In genomic region chr22:32802291-32802826, GRCh38 we compare ENCODE assay signal across 8 cellular contexts. TPM values are rescaled to one million over a fixed set of nuclear protein-coding genes. Genes with fewer than 3 reads are reported as not detected.
DNase-seq lines count a peak whose midpoint lies in the region; ATAC-seq, FAIRE-seq and TF ChIP-seq lines count a peak whose summit lies in the region.

No MANE protein-coding gene starts in this region.

- H3K27ac ChIP-seq in liver (ENCODE audit: low read depth in 1 of 2, low read length in 2 of 2) = peak overlapping the region in 1 of 2 donors; percentile 49

- ATAC-seq in stimulated activated naive B cell treated with anti-CD40 and anti-IgM and Interleukin-4, amounts not matched to agents 10 μg/mL and 1 μg/mL and 100 μg/mL, for 72 hours (replicated peaks) = no peak
- no peak for ATAC-seq in HG02938 (IDR thresholded peaks at IDR 0.05; ENCODE audit: unreplicated experiment)

- peak overlapping the region; percentile 48 to 68 for H3K9ac ChIP-seq in liver (ENCODE audit: low read depth in 1 of 2, low read length in 2 of 2)

- peaks cover 8 to 14% of the 10 kb centered on the region in 2 donors for H3K4me1 Mint-ChIP-seq in stimulated activated naive B cell treated with anti-CD40 and anti-IgM and Interleukin-4, amounts not matched to agents 10 μg/mL and 1 μg/mL and 100 μg/mL, for 72 hours

- no peaks in the 10 kb centered on the region for H3K9me3 ChIP-seq in liver (ENCODE audit: control insufficient read depth in 4 of 4, low read length in 3 of 4)

- H3K36me3 Mint-ChIP-seq in stimulated activated naive B cell treated with anti-CD40 and anti-IgM and Interleukin-4, amounts not matched to agents 10 μg/mL and 1 μg/mL and 100 μg/mL, for 72 hours = no peaks in the 10 kb centered on the region

- no peaks in the 10 kb centered on the region for H3K36me3 ChIP-seq in bronchial epithelial cell (ENCODE audit: control insufficient read depth, insufficient read depth, low read length)
- H3K36me3 ChIP-seq in liver (ENCODE audit: control insufficient read depth in 4 of 4, insufficient read depth in 3 of 4, low read depth in 1 of 4, low read length in 3 of 4) = no peaks in the 10 kb centered on the region

- H3K27me3 ChIP-seq in bronchial epithelial cell (ENCODE audit: control insufficient read depth, insufficient read depth, low read length) = peaks cover 2% of the 10 kb centered on the region
- no peaks in the 10 kb centered on the region for H3K27me3 ChIP-seq in liver (ENCODE audit: control insufficient read depth in 4 of 4, insufficient read depth in 4 of 4, low read length in 3 of 4)

- no peak for DNase-seq in HEK293T (ENCODE audit: extremely low spot score)
- DNase-seq in bronchial epithelial cell (ENCODE audit: low read depth) = no peak
- no peak for DNase-seq in stimulated activated naive B cell treated with anti-CD40 and anti-IgM and Interleukin-4, amounts not matched to agents 10 μg/mL and 1 μg/mL and 100 μg/mL, for 72 hours
- no peak for DNase-seq in GOT3 (lab: John Stamatoyannopoulos, UW)
- DNase-seq in posterior cingulate gyrus = no peak
- no peak for DNase-seq in urothelium cell line (ENCODE audit: low spot score)

- peaks cover 66 to 74% of the 10 kb centered on the region in 2 donors for H3K27me3 Mint-ChIP-seq in stimulated activated naive B cell treated with anti-CD40 and anti-IgM and Interleukin-4, amounts not matched to agents 10 μg/mL and 1 μg/mL and 100 μg/mL, for 72 hours

- WGBS in liver = 6% methylated on average over 12 of the region's 12 CpGs

- no peak for TF ChIP-seq CTCF in bronchial epithelial cell (IDR thresholded peaks at IDR 0.05; ENCODE audit: insufficient read depth, low read length, severe bottlenecking)
- TF ChIP-seq CTCF in liver (IDR thresholded peaks at IDR 0.05; ENCODE audit: low read depth, low read length, missing input control) = no peak

- H3K4me3 ChIP-seq in bronchial epithelial cell (ENCODE audit: low read depth, low read length) (peak overlapping the region; percentile 64), liver (ENCODE audit: low read depth in 1 of 3, low read length in 3 of 3) (peak overlapping the region; percentile 61 to 76 (median 66))

- intact Hi-C loops in posterior cingulate gyrus (cut with DNase I) = no loop called here

- no peak for TF ChIP-seq RAD21 in liver (IDR thresholded peaks at IDR 0.05)

- H3K4me3 Mint-ChIP-seq in stimulated activated naive B cell treated with anti-CD40 and anti-IgM and Interleukin-4, amounts not matched to agents 10 μg/mL and 1 μg/mL and 100 μg/mL, for 72 hours = peak overlapping the region; percentile 62 to 68

- CTCF ChIA-PET in HEK293T (lab: Yijun Ruan, JAX) = interaction anchor here (0.6 kb wide), 1 partner anchor 1258 kb away, joined by 3 read pairs; no protein-coding TSS in a partner anchor

- no peaks in the 10 kb centered on the region for H3K9me3 Mint-ChIP-seq in stimulated activated naive B cell treated with anti-CD40 and anti-IgM and Interleukin-4, amounts not matched to agents 10 μg/mL and 1 μg/mL and 100 μg/mL, for 72 hours

- no peak for FAIRE-seq in bronchial epithelial cell (lab: Jason Lieb, UNC)
- no peak for FAIRE-seq in urothelium cell line (lab: Jason Lieb, UNC)

- POLR2A ChIA-PET in HEK293T (lab: Yijun Ruan, JAX) = interaction anchor here (1.1 to 3.3 kb wide), 2 partner anchors 9 to 268 kb away, joined by 4 to 19 read pairs; no protein-coding TSS in a partner anchor

- H3K27ac Mint-ChIP-seq in stimulated activated naive B cell treated with anti-CD40 and anti-IgM and Interleukin-4, amounts not matched to agents 10 μg/mL and 1 μg/mL and 100 μg/mL, for 72 hours = no peak overlapping the region

- peaks cover 0 to 33% (median 19%) of the 10 kb centered on the region in 4 donors for H3K4me1 ChIP-seq in liver (ENCODE audit: control insufficient read depth in 4 of 4, insufficient read depth in 4 of 4, low read length in 3 of 4)

TF ChIP-seq in HEK293T, 16 proteins besides CTCF, POLR2A, EP300 and RAD21:
- TF ChIP-seq L3MBTL2 (conservative IDR thresholded peaks at IDR 0.05) (0 out of 2 replicates have a peak, but pooled peaks have one; percentile 22), PKNOX1 (IDR thresholded peaks at IDR 0.05) (no peak)

TF ChIP-seq in liver, 16 proteins besides CTCF, POLR2A, EP300 and RAD21:
- TF ChIP-seq FOXA1 (IDR thresholded peaks at IDR 0.05) (no peak), TAF1 (conservative IDR thresholded peaks at IDR 0.05) (no peak), HNF4G (IDR thresholded peaks at IDR 0.05) (no peak), EGR1 (IDR thresholded peaks at IDR 0.05; ENCODE audit: low read depth in 2 of 2) (no peak), REST (IDR thresholded peaks at IDR 0.05) (no peak), HNF4A (conservative IDR thresholded peaks at IDR 0.05) (no peak), GABPA (IDR thresholded peaks at IDR 0.05 in 1 of 2, conservative IDR thresholded peaks at IDR 0.05 in 1 of 2) (no peak), SP1 (IDR thresholded peaks at IDR 0.05) (no peak), NR2F2 (IDR thresholded peaks at IDR 0.05) (no peak), FOXA2 (IDR thresholded peaks at IDR 0.05) (no peak), YY1 (IDR thresholded peaks at IDR 0.05) (no peak), JUND (IDR thresholded peaks at IDR 0.05) (no peak), RXRA (IDR thresholded peaks at IDR 0.05) (no peak)
- TF ChIP-seq, protein P1, sequence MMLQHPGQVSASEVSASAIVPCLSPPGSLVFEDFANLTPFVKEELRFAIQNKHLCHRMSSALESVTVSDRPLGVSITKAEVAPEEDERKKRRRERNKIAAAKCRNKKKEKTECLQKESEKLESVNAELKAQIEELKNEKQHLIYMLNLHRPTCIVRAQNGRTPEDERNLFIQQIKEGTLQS (IDR thresholded peaks at IDR 0.05) = no peak
- TF ChIP-seq, protein P2, sequence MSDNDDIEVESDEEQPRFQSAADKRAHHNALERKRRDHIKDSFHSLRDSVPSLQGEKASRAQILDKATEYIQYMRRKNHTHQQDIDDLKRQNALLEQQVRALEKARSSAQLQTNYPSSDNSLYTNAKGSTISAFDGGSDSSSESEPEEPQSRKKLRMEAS (IDR thresholded peaks at IDR 0.05) = no peak
- TF ChIP-seq, protein P3, sequence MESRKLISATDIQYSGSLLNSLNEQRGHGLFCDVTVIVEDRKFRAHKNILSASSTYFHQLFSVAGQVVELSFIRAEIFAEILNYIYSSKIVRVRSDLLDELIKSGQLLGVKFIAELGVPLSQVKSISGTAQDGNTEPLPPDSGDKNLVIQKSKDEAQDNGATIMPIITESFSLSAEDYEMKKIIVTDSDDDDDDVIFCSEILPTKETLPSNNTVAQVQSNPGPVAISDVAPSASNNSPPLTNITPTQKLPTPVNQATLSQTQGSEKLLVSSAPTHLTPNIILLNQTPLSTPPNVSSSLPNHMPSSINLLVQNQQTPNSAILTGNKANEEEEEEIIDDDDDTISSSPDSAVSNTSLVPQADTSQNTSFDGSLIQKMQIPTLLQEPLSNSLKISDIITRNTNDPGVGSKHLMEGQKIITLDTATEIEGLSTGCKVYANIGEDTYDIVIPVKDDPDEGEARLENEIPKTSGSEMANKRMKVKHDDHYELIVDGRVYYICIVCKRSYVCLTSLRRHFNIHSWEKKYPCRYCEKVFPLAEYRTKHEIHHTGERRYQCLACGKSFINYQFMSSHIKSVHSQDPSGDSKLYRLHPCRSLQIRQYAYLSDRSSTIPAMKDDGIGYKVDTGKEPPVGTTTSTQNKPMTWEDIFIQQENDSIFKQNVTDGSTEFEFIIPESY (IDR thresholded peaks at IDR 0.05) = no peak

RNA-seq across cellular contexts. Expression of gene TIMP3, which starts 0.9 kb away (rescaled TPM):
- total RNA-seq in bronchial epithelial cell (52.2 and 71.1 TPM in 2 replicates), liver (10 to 100 TPM; 28.0 to 44.0 TPM)
- 10 to 100 TPM; 30.7 to 31.7 TPM for polyA plus RNA-seq in liver
